In the genomic region with DNA sequence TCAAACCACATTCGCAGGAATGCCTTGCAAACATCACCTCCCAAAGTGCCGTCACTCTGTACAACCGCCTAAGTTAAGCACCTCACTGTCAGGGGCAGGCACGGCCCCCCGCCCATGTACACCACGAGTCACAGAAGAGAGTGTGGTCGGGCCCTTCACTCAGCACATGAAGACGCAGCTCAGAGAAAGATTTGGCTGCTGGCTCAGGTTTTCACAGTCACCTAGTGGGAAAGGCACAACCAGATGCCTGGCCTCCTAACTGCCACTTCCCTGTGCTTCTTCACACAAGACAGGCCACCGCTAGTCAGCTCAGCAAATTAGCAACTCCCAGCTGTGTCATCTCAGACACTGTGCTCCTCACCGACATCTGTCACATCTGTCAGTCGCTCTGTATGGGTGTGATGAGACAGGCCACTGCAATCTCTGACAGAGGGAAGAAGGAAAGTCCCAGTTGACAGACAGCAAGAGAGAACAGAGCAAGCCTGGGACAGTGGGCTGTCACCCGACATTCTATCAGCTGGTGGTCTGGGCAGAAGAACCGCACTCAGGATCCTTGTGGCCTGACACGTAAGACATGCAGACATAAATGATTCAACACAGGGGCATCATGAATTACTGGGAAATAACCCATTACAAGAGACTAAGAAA, we compare ENCODE assay signal across 20 cellular contexts.
DNase-seq lines count a peak whose midpoint lies in the region; ATAC-seq and TF ChIP-seq lines count a peak whose summit lies in the region.
"Had no signal": no experiment of that assay in that cellular context is flagged by ENCODE, and none has a peak within 500 bp of the region (broad histone marks: within the 10 kb centered on the region; RNA-seq: fewer than 3 reads in every experiment).

No MANE protein-coding gene starts in this region.

- no peaks in the 10 kb centered on the region for H3K9me3 ChIP-seq in DND-41 (ENCODE audit: insufficient read depth, low read length, severe bottlenecking)
- H3K9me3 ChIP-seq in mammary epithelial cell (replicated peaks; ENCODE audit: insufficient read depth, low read length), result no peaks in the 10 kb centered on the region
- H3K9me3 ChIP-seq in CD4-positive, alpha-beta memory T cell (ENCODE audit: control insufficient read depth in 1 of 2, low read length in 2 of 2), result no peaks in the 10 kb centered on the region
- H3K9me3 ChIP-seq: HAP-1, psoas muscle had no signal

- DNase-seq in DND-41, result peak; percentile 11
- DNase-seq in NCI-H69 (lab: John Stamatoyannopoulos, UW), result peak; percentile 32
- DNase-seq in nephron progenitor cell, result no peak
- DNase-seq in mammary epithelial cell, result no peak
- no peak for DNase-seq in CD4-positive, alpha-beta memory T cell
- DNase-seq: activated CD4-positive, alpha-beta T cell treated with anti-CD3 and anti-CD28 coated beads, Interleukin-2, amount 50 U/mL, for 4 hours; activated effector memory CD4-positive, alpha-beta T cell treated with Interleukin-2 at 50 U/mL for 16 hours; anterior cingulate cortex; DMS153; foreskin melanocyte; KBM-7; left ventricle myocardium superior; naive B cell; PC-9; psoas muscle had no signal

- H3K36me3 ChIP-seq in DND-41 (ENCODE audit: insufficient read depth, low read length), result no peaks in the 10 kb centered on the region
- H3K36me3 ChIP-seq in mammary epithelial cell (ENCODE audit: insufficient read depth, low read length), result no peaks in the 10 kb centered on the region
- no peaks in the 10 kb centered on the region for H3K36me3 ChIP-seq in CD4-positive, alpha-beta memory T cell (ENCODE audit: insufficient read depth, low read length)
- H3K36me3 ChIP-seq: HAP-1 had no signal

- no peaks in the 10 kb centered on the region for H3K36me3 Mint-ChIP-seq in nephron progenitor cell (ENCODE audit: low read depth)
- no peaks in the 10 kb centered on the region for H3K36me3 Mint-ChIP-seq in CD4-positive, alpha-beta memory T cell
- H3K36me3 Mint-ChIP-seq: naive B cell had no signal

- H3K4me3 ChIP-seq in DND-41 (ENCODE audit: low read depth in 1 of 2, low read length in 2 of 2), result no peak overlapping the region
- no peak overlapping the region for H3K4me3 ChIP-seq in mammary epithelial cell (replicated peaks in 1 of 3; ENCODE audit: insufficient read depth in 1 of 3, low read depth in 2 of 3, low read length in 3 of 3)
- H3K4me3 ChIP-seq in CD4-positive, alpha-beta memory T cell (ENCODE audit: low read length in 2 of 2), result no peak overlapping the region
- H3K4me3 ChIP-seq: HAP-1, PC-9, psoas muscle had no signal

- POLR2A ChIA-PET in CD4-positive, alpha-beta memory T cell (lab: Charles Lee; ENCODE audit: partially characterized antibody), result no interaction called here

- no TSS peak for BruUV-seq in mammary epithelial cell (replicated peaks; lab: Mats Ljungman, UMichigan)

- CTCF ChIA-PET in mammary epithelial cell (lab: Charles Lee; ENCODE audit: low non-redundant PET), result no interaction called here
- CTCF ChIA-PET in CD4-positive, alpha-beta memory T cell (lab: Charles Lee; ENCODE audit: partially characterized antibody), result no interaction called here

- in situ Hi-C loops in mammary epithelial cell (cut with MboI; ENCODE audit: low sequenced_read_pairs in 2 of 2), result no loop called here

- no peaks in the 10 kb centered on the region for H3K4me1 ChIP-seq in DND-41 (ENCODE audit: insufficient read depth, low read length)
- H3K4me1 ChIP-seq in mammary epithelial cell (ENCODE audit: insufficient read depth, low read length), result peaks cover 6% of the 10 kb centered on the region
- H3K4me1 ChIP-seq in CD4-positive, alpha-beta memory T cell (ENCODE audit: insufficient read depth, low read length), result no peaks in the 10 kb centered on the region
- H3K4me1 ChIP-seq: HAP-1 had no signal

- no peaks in the 10 kb centered on the region for H3K27me3 Mint-ChIP-seq in nephron progenitor cell (ENCODE audit: low read depth, poor library complexity)
- H3K27me3 Mint-ChIP-seq in CD4-positive, alpha-beta memory T cell, result no peaks in the 10 kb centered on the region

- peak; percentile 33 for ATAC-seq in DND-41 (ENCODE audit: insufficient read depth, low read depth)
- peak; percentile 59 for ATAC-seq in GM18520 (IDR thresholded peaks at IDR 0.05; ENCODE audit: unreplicated experiment)
- ATAC-seq in GM19328 (IDR thresholded peaks at IDR 0.05; ENCODE audit: unreplicated experiment), result no peak
- ATAC-seq: left ventricle myocardium superior, psoas muscle, SK-N-SH treated with all-trans-retinoic acid at 6 μM for 48 hours had no signal

- H2AFZ ChIP-seq in DND-41 (ENCODE audit: low read depth, low read length) (no peak overlapping the region), mammary epithelial cell (ENCODE audit: low read depth, low read length) (no peak overlapping the region)
- H2AFZ ChIP-seq: PC-9 had no signal

- no peaks in the 10 kb centered on the region for H3K9me3 Mint-ChIP-seq in nephron progenitor cell
- no peaks in the 10 kb centered on the region for H3K9me3 Mint-ChIP-seq in CD4-positive, alpha-beta memory T cell
- H3K9me3 Mint-ChIP-seq: naive B cell had no signal

- H3K4me3 Mint-ChIP-seq in nephron progenitor cell, result no peak overlapping the region
- H3K4me3 Mint-ChIP-seq in CD4-positive, alpha-beta memory T cell, result no peak overlapping the region
- H3K4me3 Mint-ChIP-seq: B cell, naive B cell had no signal

- H3K79me2 ChIP-seq in DND-41 (ENCODE audit: insufficient read depth, low read length), result no peaks in the 10 kb centered on the region
- no peaks in the 10 kb centered on the region for H3K79me2 ChIP-seq in mammary epithelial cell (ENCODE audit: insufficient read depth, low read length)

- H3K4me2 ChIP-seq in DND-41 (ENCODE audit: insufficient read depth, low read length) (no peak overlapping the region), mammary epithelial cell (ENCODE audit: insufficient read depth, low read depth, low read length) (no peak overlapping the region)
- H3K4me2 ChIP-seq: PC-9 had no signal

- TF ChIP-seq CTCF in DND-41 (IDR thresholded peaks at IDR 0.05; ENCODE audit: borderline replicate concordance, extremely low read depth, low read length, poor library complexity, severe bottlenecking) (no peak), nephron progenitor cell (IDR thresholded peaks at IDR 0.05) (no peak), mammary epithelial cell (conservative IDR thresholded peaks at IDR 0.05 in 1 of 2, IDR thresholded peaks at IDR 0.05 in 1 of 2; ENCODE audit: extremely low read depth in 1 of 2, insufficient read depth in 1 of 2, low read depth in 1 of 2, low read length in 2 of 2) (no peak)

- no peaks in the 10 kb centered on the region for H4K20me1 ChIP-seq in DND-41 (ENCODE audit: insufficient read depth, low read length)
- H4K20me1 ChIP-seq in mammary epithelial cell (ENCODE audit: insufficient read depth, low read length), result no peaks in the 10 kb centered on the region

- H3K27ac ChIP-seq in DND-41 (ENCODE audit: low read length) (no peak overlapping the region), mammary epithelial cell (ENCODE audit: insufficient read depth, low read depth, low read length) (no peak overlapping the region)
- H3K27ac ChIP-seq in CD4-positive, alpha-beta memory T cell (ENCODE audit: low read depth, low read length), result no peak overlapping the region
- H3K27ac ChIP-seq: PC-9, psoas muscle had no signal

- H3K9ac ChIP-seq in DND-41 (ENCODE audit: low read depth, low read length), result no peak overlapping the region
- no peak overlapping the region for H3K9ac ChIP-seq in mammary epithelial cell (ENCODE audit: insufficient read depth, low read length)

- WGBS in mammary epithelial cell (ENCODE audit: low coverage, missing lambda C conversion rate), result 95% methylated on average over 9 of the region's 14 CpGs

- peaks cover 26% of the 10 kb centered on the region for H3K4me1 Mint-ChIP-seq in nephron progenitor cell
- peaks cover 0 to 5% (median 0%) of the 10 kb centered on the region in 4 donors for H3K4me1 Mint-ChIP-seq in CD4-positive, alpha-beta memory T cell
- H3K4me1 Mint-ChIP-seq: B cell, naive B cell had no signal

- H3K27me3 ChIP-seq in DND-41 (ENCODE audit: insufficient read depth, low read length, poor library complexity) (no peaks in the 10 kb centered on the region), mammary epithelial cell (ENCODE audit: insufficient read depth, low read length) (no peaks in the 10 kb centered on the region)
- no peaks in the 10 kb centered on the region for H3K27me3 ChIP-seq in CD4-positive, alpha-beta memory T cell (ENCODE audit: insufficient read depth, low read length)

- intact Hi-C loops in mammary epithelial cell (cut with micrococcal nuclease), result no loop called here
- intact Hi-C loops in CD4-positive, alpha-beta memory T cell (cut with micrococcal nuclease), result no loop called here

- dilution Hi-C loops in mammary epithelial cell (cut with HindIII; ENCODE audit: low sequenced_read_pairs), result no loop called here

- H3K27ac Mint-ChIP-seq in nephron progenitor cell, result peak overlapping the region; percentile 46
- H3K27ac Mint-ChIP-seq in CD4-positive, alpha-beta memory T cell, result no peak overlapping the region
- H3K27ac Mint-ChIP-seq: B cell, naive B cell had no signal

Comparison
In these comparisons a context has a peak if more than half of its experiments do, and no peak if none do; other contexts are left out.
1. DNase-seq: peak in DND-41 (single experiment) and NCI-H69 (single experiment); none in nephron progenitor cell (single experiment), mammary epithelial cell (single experiment) and CD4-positive, alpha-beta memory T cell (0 of 5).